In the genomic region with DNA sequence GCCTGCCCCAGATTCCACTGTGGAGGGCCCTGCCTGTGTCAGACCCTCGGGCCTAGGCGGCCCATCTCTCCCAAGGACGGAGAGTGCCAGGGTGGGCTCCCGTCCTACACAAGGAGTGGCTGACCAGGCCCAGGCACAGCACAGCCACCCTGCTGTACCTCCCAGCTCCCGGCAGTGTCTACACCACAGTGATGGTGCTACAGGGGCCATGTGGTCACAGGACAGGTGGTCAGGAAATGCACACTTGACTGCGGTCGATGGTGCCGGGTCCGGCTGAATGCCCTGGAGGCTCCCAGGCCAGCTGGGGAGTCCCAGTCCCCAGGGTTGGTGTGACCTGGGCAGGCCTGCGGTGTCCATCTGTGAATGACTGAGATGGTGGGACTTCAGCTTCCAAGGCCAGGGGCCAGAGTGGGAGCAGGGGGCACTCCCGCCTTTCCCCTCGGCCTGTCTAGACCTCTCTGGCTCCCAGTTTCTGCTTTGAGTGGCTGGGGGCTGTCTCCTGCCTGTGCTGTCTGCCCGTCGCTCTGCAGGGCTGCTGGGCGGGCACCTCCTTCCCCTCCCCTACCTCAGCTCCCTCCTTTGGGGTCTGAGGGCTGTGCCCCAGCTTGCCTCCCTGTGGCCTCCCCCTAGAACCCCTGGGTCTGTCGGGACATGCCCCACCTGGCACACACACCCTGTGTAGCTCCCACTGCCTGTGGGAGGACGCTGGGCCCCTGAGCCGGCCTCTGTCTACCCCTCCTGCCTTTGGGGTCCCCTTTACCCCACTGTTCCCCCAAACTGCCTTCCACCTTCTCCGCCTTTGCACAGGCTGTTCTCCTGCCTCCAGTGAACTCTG, we compare ENCODE assay signal across 1 cellular context.
TF ChIP-seq lines count a peak whose summit lies in the region.

No MANE protein-coding gene starts in this region.

TF ChIP-seq in WTC11, 78 proteins besides CTCF, POLR2A, EP300 and RAD21:
- TF ChIP-seq SP1 (CRISPR knock-in tag; conservative IDR thresholded peaks at IDR 0.05) = no peak
- TF ChIP-seq, protein P1, sequence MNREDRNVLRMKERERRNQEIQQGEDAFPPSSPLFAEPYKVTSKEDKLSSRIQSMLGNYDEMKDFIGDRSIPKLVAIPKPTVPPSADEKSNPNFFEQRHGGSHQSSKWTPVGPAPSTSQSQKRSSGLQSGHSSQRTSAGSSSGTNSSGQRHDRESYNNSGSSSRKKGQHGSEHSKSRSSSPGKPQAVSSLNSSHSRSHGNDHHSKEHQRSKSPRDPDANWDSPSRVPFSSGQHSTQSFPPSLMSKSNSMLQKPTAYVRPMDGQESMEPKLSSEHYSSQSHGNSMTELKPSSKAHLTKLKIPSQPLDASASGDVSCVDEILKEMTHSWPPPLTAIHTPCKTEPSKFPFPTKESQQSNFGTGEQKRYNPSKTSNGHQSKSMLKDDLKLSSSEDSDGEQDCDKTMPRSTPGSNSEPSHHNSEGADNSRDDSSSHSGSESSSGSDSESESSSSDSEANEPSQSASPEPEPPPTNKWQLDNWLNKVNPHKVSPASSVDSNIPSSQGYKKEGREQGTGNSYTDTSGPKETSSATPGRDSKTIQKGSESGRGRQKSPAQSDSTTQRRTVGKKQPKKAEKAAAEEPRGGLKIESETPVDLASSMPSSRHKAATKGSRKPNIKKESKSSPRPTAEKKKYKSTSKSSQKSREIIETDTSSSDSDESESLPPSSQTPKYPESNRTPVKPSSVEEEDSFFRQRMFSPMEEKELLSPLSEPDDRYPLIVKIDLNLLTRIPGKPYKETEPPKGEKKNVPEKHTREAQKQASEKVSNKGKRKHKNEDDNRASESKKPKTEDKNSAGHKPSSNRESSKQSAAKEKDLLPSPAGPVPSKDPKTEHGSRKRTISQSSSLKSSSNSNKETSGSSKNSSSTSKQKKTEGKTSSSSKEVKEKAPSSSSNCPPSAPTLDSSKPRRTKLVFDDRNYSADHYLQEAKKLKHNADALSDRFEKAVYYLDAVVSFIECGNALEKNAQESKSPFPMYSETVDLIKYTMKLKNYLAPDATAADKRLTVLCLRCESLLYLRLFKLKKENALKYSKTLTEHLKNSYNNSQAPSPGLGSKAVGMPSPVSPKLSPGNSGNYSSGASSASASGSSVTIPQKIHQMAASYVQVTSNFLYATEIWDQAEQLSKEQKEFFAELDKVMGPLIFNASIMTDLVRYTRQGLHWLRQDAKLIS (CRISPR knock-in tag; IDR thresholded peaks at IDR 0.05; ENCODE audit: borderline replicate concordance) = no peak
- TF ChIP-seq NFATC4 (CRISPR knock-in tag; IDR thresholded peaks at IDR 0.05) = no peak
- TF ChIP-seq, protein P2, sequence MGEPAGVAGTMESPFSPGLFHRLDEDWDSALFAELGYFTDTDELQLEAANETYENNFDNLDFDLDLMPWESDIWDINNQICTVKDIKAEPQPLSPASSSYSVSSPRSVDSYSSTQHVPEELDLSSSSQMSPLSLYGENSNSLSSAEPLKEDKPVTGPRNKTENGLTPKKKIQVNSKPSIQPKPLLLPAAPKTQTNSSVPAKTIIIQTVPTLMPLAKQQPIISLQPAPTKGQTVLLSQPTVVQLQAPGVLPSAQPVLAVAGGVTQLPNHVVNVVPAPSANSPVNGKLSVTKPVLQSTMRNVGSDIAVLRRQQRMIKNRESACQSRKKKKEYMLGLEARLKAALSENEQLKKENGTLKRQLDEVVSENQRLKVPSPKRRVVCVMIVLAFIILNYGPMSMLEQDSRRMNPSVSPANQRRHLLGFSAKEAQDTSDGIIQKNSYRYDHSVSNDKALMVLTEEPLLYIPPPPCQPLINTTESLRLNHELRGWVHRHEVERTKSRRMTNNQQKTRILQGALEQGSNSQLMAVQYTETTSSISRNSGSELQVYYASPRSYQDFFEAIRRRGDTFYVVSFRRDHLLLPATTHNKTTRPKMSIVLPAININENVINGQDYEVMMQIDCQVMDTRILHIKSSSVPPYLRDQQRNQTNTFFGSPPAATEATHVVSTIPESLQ (CRISPR knock-in tag; IDR thresholded peaks at IDR 0.05) = no peak
- TF ChIP-seq EMX1 (CRISPR knock-in tag; IDR thresholded peaks at IDR 0.05) = no peak
- TF ChIP-seq, protein P3, sequence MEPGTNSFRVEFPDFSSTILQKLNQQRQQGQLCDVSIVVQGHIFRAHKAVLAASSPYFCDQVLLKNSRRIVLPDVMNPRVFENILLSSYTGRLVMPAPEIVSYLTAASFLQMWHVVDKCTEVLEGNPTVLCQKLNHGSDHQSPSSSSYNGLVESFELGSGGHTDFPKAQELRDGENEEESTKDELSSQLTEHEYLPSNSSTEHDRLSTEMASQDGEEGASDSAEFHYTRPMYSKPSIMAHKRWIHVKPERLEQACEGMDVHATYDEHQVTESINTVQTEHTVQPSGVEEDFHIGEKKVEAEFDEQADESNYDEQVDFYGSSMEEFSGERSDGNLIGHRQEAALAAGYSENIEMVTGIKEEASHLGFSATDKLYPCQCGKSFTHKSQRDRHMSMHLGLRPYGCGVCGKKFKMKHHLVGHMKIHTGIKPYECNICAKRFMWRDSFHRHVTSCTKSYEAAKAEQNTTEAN (CRISPR knock-in tag; IDR thresholded peaks at IDR 0.05) = no peak
- TF ChIP-seq, protein P4, sequence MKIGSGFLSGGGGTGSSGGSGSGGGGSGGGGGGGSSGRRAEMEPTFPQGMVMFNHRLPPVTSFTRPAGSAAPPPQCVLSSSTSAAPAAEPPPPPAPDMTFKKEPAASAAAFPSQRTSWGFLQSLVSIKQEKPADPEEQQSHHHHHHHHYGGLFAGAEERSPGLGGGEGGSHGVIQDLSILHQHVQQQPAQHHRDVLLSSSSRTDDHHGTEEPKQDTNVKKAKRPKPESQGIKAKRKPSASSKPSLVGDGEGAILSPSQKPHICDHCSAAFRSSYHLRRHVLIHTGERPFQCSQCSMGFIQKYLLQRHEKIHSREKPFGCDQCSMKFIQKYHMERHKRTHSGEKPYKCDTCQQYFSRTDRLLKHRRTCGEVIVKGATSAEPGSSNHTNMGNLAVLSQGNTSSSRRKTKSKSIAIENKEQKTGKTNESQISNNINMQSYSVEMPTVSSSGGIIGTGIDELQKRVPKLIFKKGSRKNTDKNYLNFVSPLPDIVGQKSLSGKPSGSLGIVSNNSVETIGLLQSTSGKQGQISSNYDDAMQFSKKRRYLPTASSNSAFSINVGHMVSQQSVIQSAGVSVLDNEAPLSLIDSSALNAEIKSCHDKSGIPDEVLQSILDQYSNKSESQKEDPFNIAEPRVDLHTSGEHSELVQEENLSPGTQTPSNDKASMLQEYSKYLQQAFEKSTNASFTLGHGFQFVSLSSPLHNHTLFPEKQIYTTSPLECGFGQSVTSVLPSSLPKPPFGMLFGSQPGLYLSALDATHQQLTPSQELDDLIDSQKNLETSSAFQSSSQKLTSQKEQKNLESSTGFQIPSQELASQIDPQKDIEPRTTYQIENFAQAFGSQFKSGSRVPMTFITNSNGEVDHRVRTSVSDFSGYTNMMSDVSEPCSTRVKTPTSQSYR (CRISPR knock-in tag; IDR thresholded peaks at IDR 0.05) = no peak
- TF ChIP-seq, protein P5, sequence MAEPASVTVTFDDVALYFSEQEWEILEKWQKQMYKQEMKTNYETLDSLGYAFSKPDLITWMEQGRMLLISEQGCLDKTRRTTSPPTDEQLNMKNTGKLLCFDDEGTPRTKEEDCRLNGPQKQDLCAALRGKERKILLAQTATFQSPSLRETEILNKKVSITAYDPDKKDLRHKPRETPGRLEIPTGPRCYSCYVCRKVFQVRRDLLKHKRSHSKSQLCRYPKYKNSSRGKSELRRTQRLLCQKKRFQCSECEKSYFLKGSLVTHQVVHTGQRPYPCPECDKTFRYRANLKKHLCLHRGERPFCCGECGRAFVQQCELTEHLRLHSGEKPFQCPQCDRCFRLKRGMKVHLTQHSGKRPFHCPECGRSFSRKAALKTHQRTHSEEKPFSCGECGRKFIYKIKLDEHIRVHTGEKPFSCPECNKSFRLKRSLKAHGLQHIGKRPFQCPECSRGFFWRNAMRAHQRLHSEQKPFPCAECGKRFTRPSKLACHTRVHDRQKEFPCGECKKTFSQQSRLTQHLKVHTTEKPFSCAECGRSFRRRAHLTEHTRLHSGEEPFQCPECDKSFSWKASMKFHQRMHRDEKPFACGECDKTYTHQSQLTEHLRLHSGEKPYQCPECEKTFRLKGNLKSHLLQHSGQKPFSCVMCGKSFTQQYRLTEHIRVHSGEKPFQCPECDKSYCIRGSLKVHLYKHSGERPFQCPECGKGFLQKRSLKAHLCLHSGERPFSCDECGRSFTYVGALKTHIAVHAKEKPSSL (CRISPR knock-in tag; conservative IDR thresholded peaks at IDR 0.05) = no peak
